In genomic region chr13:98569494-98570351, GRCh38 we compare ENCODE assay signal across 8 cellular contexts. TPM values are rescaled to one million over a fixed set of nuclear protein-coding genes. Genes with fewer than 3 reads are reported as not detected.
DNase-seq lines count a peak whose midpoint lies in the region; ATAC-seq and TF ChIP-seq lines count a peak whose summit lies in the region.
"Not testable (repeated sequence)": the region's sequence is repeated elsewhere in the genome, so short reads cannot be mapped to it uniquely, and the experiment has no call there.

No MANE protein-coding gene starts in this region.

- peaks cover 69% of the 10 kb centered on the region for H4K20me1 ChIP-seq in PC-3 (ENCODE audit: low read length)

- H3K27me3 ChIP-seq in PC-3 (ENCODE audit: low read length); heart left ventricle: not testable (repeated sequence)

- H3K9me3 Mint-ChIP-seq in CD14-positive monocyte; activated CD8-positive, alpha-beta T cell treated with anti-CD3 and anti-CD28 coated beads for 36 hours; naive thymus-derived CD8-positive, alpha-beta T cell; stimulated activated naive CD8-positive, alpha-beta T cell treated with anti-CD3 and anti-CD28 coated beads, Interleukin-15, Interleukin-2, amounts not matched to agents 100 ng/mL and 50 ng/mL, for 24 hours: not testable (repeated sequence)

- H3K4me1 Mint-ChIP-seq in CD14-positive monocyte, result peaks cover 87% of the 10 kb centered on the region
- peaks cover 95% of the 10 kb centered on the region for H3K4me1 Mint-ChIP-seq in activated CD8-positive, alpha-beta T cell treated with anti-CD3 and anti-CD28 coated beads for 36 hours (ENCODE audit: low read depth)
- H3K4me1 Mint-ChIP-seq in naive thymus-derived CD8-positive, alpha-beta T cell, result peaks cover 53 to 99% (median 98%) of the 10 kb centered on the region in 4 donors
- peaks cover 100% of the 10 kb centered on the region for H3K4me1 Mint-ChIP-seq in stimulated activated naive CD8-positive, alpha-beta T cell treated with anti-CD3 and anti-CD28 coated beads, Interleukin-15, Interleukin-2, amounts not matched to agents 100 ng/mL and 50 ng/mL, for 24 hours (ENCODE audit: low read depth)

- intact Hi-C loops in CD14-positive monocyte (cut with micrococcal nuclease) (loop anchor here (1.0 to 10.0 kb wide), 5 partner anchors 8 to 655 kb away; partner anchors contain the start of gene STK24 (in 1 of the 2)), PC-3 (cut with micrococcal nuclease) (loop anchor here (10.0 kb wide), 2 partner anchors 125 to 275 kb away; no protein-coding TSS in a partner anchor), heart left ventricle (cut with DNase I) (loop anchor here in 7 of 10 donors (5.0 to 10.0 kb wide), 8 partner anchors 57 to 255 kb away; no protein-coding TSS in a partner anchor)
- intact Hi-C loops in activated CD8-positive, alpha-beta T cell treated with anti-CD3 and anti-CD28 coated beads for 36 hours (cut with micrococcal nuclease), result loop anchor here (2.0 kb wide), 1 partner anchor 51 kb away; no protein-coding TSS in a partner anchor

- not testable (repeated sequence) for TF ChIP-seq POLR2A in heart left ventricle (IDR thresholded peaks at IDR 0.05)

- not testable (repeated sequence) for TF ChIP-seq CTCF in CD14-positive monocyte (IDR thresholded peaks at IDR 0.05); PC-3 (conservative IDR thresholded peaks at IDR 0.05; ENCODE audit: low read depth, low read length); activated CD8-positive, alpha-beta T cell treated with anti-CD3 and anti-CD28 coated beads for 36 hours (IDR thresholded peaks at IDR 0.05); cardiac fibroblast (IDR thresholded peaks at IDR 0.05; ENCODE audit: low read depth, low read length); heart left ventricle (IDR thresholded peaks at IDR 0.05)

- H3K4me3 ChIP-seq in PC-3 (ENCODE audit: low read length); cardiac fibroblast (replicated peaks in 1 of 2; ENCODE audit: low read depth in 2 of 2, low read length in 2 of 2); heart left ventricle: not testable (repeated sequence)

- H3F3A ChIP-seq in PC-3 (ENCODE audit: low read length, unreplicated experiment), result not testable (repeated sequence)

- DNase-seq in CD14-positive monocyte (ENCODE audit: low spot score) (peak; percentile 85), HS-5 (ENCODE audit: low read depth) (peak; percentile 52), cardiac fibroblast (ENCODE audit: low read depth in 2 of 2) (peak; percentile 52)
- DNase-seq in PC-3; activated CD8-positive, alpha-beta T cell treated with anti-CD3 and anti-CD28 coated beads for 36 hours; heart left ventricle; naive thymus-derived CD8-positive, alpha-beta T cell: not testable (repeated sequence)

- peak overlapping the region; percentile 84 to 99 (median 95) for H3K27ac Mint-ChIP-seq in CD14-positive monocyte
- H3K27ac Mint-ChIP-seq in activated CD8-positive, alpha-beta T cell treated with anti-CD3 and anti-CD28 coated beads for 36 hours, result peak overlapping the region; percentile 90
- H3K27ac Mint-ChIP-seq in naive thymus-derived CD8-positive, alpha-beta T cell, result peak overlapping the region; percentile 92 to 98 (median 96)
- peak overlapping the region; percentile 86 for H3K27ac Mint-ChIP-seq in stimulated activated naive CD8-positive, alpha-beta T cell treated with anti-CD3 and anti-CD28 coated beads, Interleukin-15, Interleukin-2, amounts not matched to agents 100 ng/mL and 50 ng/mL, for 24 hours

- peak overlapping the region; percentile 62 to 82 for H3K4me3 Mint-ChIP-seq in CD14-positive monocyte
- H3K4me3 Mint-ChIP-seq in activated CD8-positive, alpha-beta T cell treated with anti-CD3 and anti-CD28 coated beads for 36 hours, result peak overlapping the region; percentile 7
- H3K4me3 Mint-ChIP-seq in naive thymus-derived CD8-positive, alpha-beta T cell, result peak overlapping the region in 9 of 10 donors; percentile 69 to 93 (median 87)
- peak overlapping the region; percentile 70 for H3K4me3 Mint-ChIP-seq in stimulated activated naive CD8-positive, alpha-beta T cell treated with anti-CD3 and anti-CD28 coated beads, Interleukin-15, Interleukin-2, amounts not matched to agents 100 ng/mL and 50 ng/mL, for 24 hours

- ATAC-seq in PC-3; activated CD8-positive, alpha-beta T cell treated with anti-CD3 and anti-CD28 coated beads for 36 hours; heart left ventricle; naive thymus-derived CD8-positive, alpha-beta T cell: not testable (repeated sequence)

- H3K27me3 Mint-ChIP-seq in CD14-positive monocyte (ENCODE audit: low read depth in 3 of 3); activated CD8-positive, alpha-beta T cell treated with anti-CD3 and anti-CD28 coated beads for 36 hours; naive thymus-derived CD8-positive, alpha-beta T cell; stimulated activated naive CD8-positive, alpha-beta T cell treated with anti-CD3 and anti-CD28 coated beads, Interleukin-15, Interleukin-2, amounts not matched to agents 100 ng/mL and 50 ng/mL, for 24 hours: not testable (repeated sequence)

- H3K4me2 ChIP-seq in PC-3 (ENCODE audit: low read length), result peak overlapping the region; percentile 91

- H3K4me1 ChIP-seq in PC-3 (ENCODE audit: insufficient read depth, low read length), result peaks cover 50% of the 10 kb centered on the region
- H3K4me1 ChIP-seq in heart left ventricle, result peaks cover 4 to 97% (median 73%) of the 10 kb centered on the region in 12 donors

- H3K27ac ChIP-seq in PC-3 (ENCODE audit: low read length) (peak overlapping the region; percentile 81; the same call in 1 of the 2 replicates), heart left ventricle (peak overlapping the region in 7 of 12 donors; percentile 17 to 78 (median 63))

- not testable (repeated sequence) for H3K36me3 ChIP-seq in PC-3 (ENCODE audit: low read depth, low read length); heart left ventricle

- not testable (repeated sequence) for H3K9me3 ChIP-seq in PC-3 (ENCODE audit: low read length); heart left ventricle

- 83 to 92% (median 84%) methylated on average over 17 of the region's 17 CpGs for WGBS in heart left ventricle, 4 donors

- CTCF ChIA-PET in PC-3 (lab: Charles Lee), result interaction anchor here (0.7 kb wide), 1 partner anchor 12 kb away, joined by 20 read pairs; no protein-coding TSS in a partner anchor
- CTCF ChIA-PET in activated CD8-positive, alpha-beta T cell treated with anti-CD3 and anti-CD28 coated beads for 36 hours (lab: Charles Lee), result interaction anchor here (1.4 kb wide), 1 partner anchor 11 kb away, joined by 3 read pairs; no protein-coding TSS in a partner anchor

- H3K79me2 ChIP-seq in PC-3 (ENCODE audit: low read length), result peaks cover 100% of the 10 kb centered on the region

- H3K36me3 Mint-ChIP-seq in CD14-positive monocyte, result peaks cover 14 to 22% of the 10 kb centered on the region in 2 donors
- peaks cover 52% of the 10 kb centered on the region for H3K36me3 Mint-ChIP-seq in activated CD8-positive, alpha-beta T cell treated with anti-CD3 and anti-CD28 coated beads for 36 hours (ENCODE audit: low read depth)
- H3K36me3 Mint-ChIP-seq in naive thymus-derived CD8-positive, alpha-beta T cell, result not testable (repeated sequence)
- H3K36me3 Mint-ChIP-seq in stimulated activated naive CD8-positive, alpha-beta T cell treated with anti-CD3 and anti-CD28 coated beads, Interleukin-15, Interleukin-2, amounts not matched to agents 100 ng/mL and 50 ng/mL, for 24 hours (ENCODE audit: low read depth), result peaks cover 43% of the 10 kb centered on the region

- not testable (repeated sequence) for H2AFZ ChIP-seq in PC-3 (ENCODE audit: low read length)

- not testable (repeated sequence) for H3K9ac ChIP-seq in PC-3 (ENCODE audit: low read length)

- not testable (repeated sequence) for H3K9me2 ChIP-seq in PC-3 (replicated peaks; ENCODE audit: low read length)

- BruUV-seq in PC-3 (replicated peaks; lab: Mats Ljungman, UMichigan), result not testable (repeated sequence)

- POLR2A ChIA-PET in PC-3 (lab: Charles Lee; ENCODE audit: unreplicated experiment); activated CD8-positive, alpha-beta T cell treated with anti-CD3 and anti-CD28 coated beads for 36 hours (lab: Charles Lee): not testable (repeated sequence)
- POLR2A ChIA-PET in naive thymus-derived CD8-positive, alpha-beta T cell (lab: Charles Lee), result interaction anchor here (0.6 kb wide), 2 partner anchors 12 to 124 kb away, joined by 3 to 6 read pairs; no protein-coding TSS in a partner anchor

RNA-seq across cellular contexts. Expression of gene STK24, which starts 7.2 kb away (rescaled TPM):
- polyA plus RNA-seq in CD14-positive monocyte, result 10 to 100 TPM; 14.2 to 28.9 TPM
- total RNA-seq in PC-3 (2014; rRNA removed), result 52.4 and 57.0 TPM in 2 replicates
- 100 to 1,000 TPM; 118 TPM for total RNA-seq in activated CD8-positive, alpha-beta T cell treated with anti-CD3 and anti-CD28 coated beads for 36 hours
- total RNA-seq in heart left ventricle, result 10 to 100 TPM; 56.5 to 82.6 (median 63.0) TPM
- polyA plus RNA-seq in heart left ventricle, result 10 to 100 TPM; 26.6 to 54.1 TPM
- 100 to 1,000 TPM; 110 to 121 TPM for total RNA-seq in naive thymus-derived CD8-positive, alpha-beta T cell
- polyA plus RNA-seq in naive thymus-derived CD8-positive, alpha-beta T cell, result 10 to 100 TPM; 22.7 to 66.6 (median 37.3) TPM

Comparison
In these comparisons a context has a peak if more than half of its experiments do, and no peak if none do; other contexts are left out.
1. H3K4me3 Mint-ChIP-seq: peak in every context shown above with its lines; median percentile 87 in naive thymus-derived CD8-positive, alpha-beta T cell; 72 in CD14-positive monocyte; 70 in stimulated activated naive CD8-positive, alpha-beta T cell treated with anti-CD3 and anti-CD28 coated beads, Interleukin-15, Interleukin-2, amounts not matched to agents 100 ng/mL and 50 ng/mL, for 24 hours; 7 in activated CD8-positive, alpha-beta T cell treated with anti-CD3 and anti-CD28 coated beads for 36 hours.